ENCODE assay signal across 8 cellular contexts in the genomic region with DNA sequence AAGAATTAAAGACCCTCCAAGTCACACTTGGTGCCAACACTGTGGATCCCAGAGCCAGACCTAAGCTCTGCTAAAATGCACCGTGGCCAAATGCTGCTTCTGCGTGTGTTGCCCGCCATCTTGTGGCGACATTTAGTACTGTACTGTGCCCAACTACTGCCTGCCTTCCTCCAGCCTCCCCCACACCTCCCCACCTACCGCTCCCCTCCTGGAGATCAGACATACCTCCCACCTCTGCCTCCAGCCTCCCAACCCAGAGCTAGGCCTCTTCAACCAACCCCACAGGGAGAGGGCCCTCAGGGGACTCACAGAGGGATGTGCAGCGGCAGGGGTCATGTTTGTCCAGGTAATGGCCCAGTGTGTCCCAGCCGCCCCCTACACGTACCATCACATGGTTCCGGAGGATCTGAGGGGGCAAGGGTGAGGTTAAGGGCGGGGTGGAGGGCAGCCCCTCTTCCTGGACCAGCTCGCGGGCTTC. TPM values are rescaled to one million over a fixed set of nuclear protein-coding genes. Genes with fewer than 3 reads are reported as not detected.
A peak's percentile ranks its signal among the peaks of the same experiment; 100 is the strongest.
DNase-seq lines count a peak whose midpoint lies in the region; ATAC-seq and TF ChIP-seq lines count a peak whose summit lies in the region.

No MANE protein-coding gene starts in this region.

- H3K9me3 ChIP-seq in right lobe of liver: no peaks in the 10 kb centered on the region

- H3K4me1 ChIP-seq in right lobe of liver: peaks cover 0 to 4% (median 0%) of the 10 kb centered on the region in 4 donors

- intact Hi-C loops in activated CD4-positive, alpha-beta T cell treated with anti-CD3 and anti-CD28 coated beads for 36 hours (cut with DNase I, micrococcal nuclease): loop anchor here (1.0 to 10.0 kb wide), 9 partner anchors 134 to 753 kb away; partner anchors contain the start of gene SLFN12L (in 1 of the 2)
- intact Hi-C loops in right lobe of liver (cut with DNase I): loop anchor here (5.0 kb wide), 1 partner anchor 135 kb away; no protein-coding TSS in a partner anchor

- CTCF ChIA-PET in activated CD4-positive, alpha-beta T cell treated with anti-CD3 and anti-CD28 coated beads for 36 hours (lab: Charles Lee): interaction anchor here (0.6 to 6.5 kb wide), 51 partner anchors 8 to 1328 kb away, joined by 3 to 99 read pairs (median 4); no protein-coding TSS in a partner anchor

- no peak overlapping the region for H3K27ac Mint-ChIP-seq in activated CD4-positive, alpha-beta T cell treated with anti-CD3 and anti-CD28 coated beads for 36 hours
- H3K27ac Mint-ChIP-seq in chondrocyte (ENCODE audit: unreplicated experiment): no peak overlapping the region

- H3K36me3 Mint-ChIP-seq in activated CD4-positive, alpha-beta T cell treated with anti-CD3 and anti-CD28 coated beads for 36 hours (ENCODE audit: low read depth): no peaks in the 10 kb centered on the region
- no peaks in the 10 kb centered on the region for H3K36me3 Mint-ChIP-seq in chondrocyte (ENCODE audit: low read depth)

- H3K27me3 ChIP-seq in right lobe of liver: no peaks in the 10 kb centered on the region

- TF ChIP-seq CTCF in AG10803 (conservative IDR thresholded peaks at IDR 0.05; ENCODE audit: low read length) (peak; percentile 88), chondrocyte (IDR thresholded peaks at IDR 0.05) (peak; percentile 91), right lobe of liver (IDR thresholded peaks at IDR 0.05) (peak; percentile 81 to 92 (median 88))

- H3K9me3 Mint-ChIP-seq in activated CD4-positive, alpha-beta T cell treated with anti-CD3 and anti-CD28 coated beads for 36 hours (ENCODE audit: low read depth): no peaks in the 10 kb centered on the region
- H3K9me3 Mint-ChIP-seq in chondrocyte (ENCODE audit: low read depth): no peaks in the 10 kb centered on the region

- ATAC-seq in GM21515 (IDR thresholded peaks at IDR 0.05; ENCODE audit: unreplicated experiment) (peak; percentile 58), right lobe of liver (peak; percentile 80 to 91 (median 88)), HG03571 (IDR thresholded peaks at IDR 0.05; ENCODE audit: unreplicated experiment) (no peak)
- ATAC-seq in activated CD4-positive, alpha-beta T cell treated with anti-CD3 and anti-CD28 coated beads for 36 hours: peak; percentile 91

- no CpG with 5 or more reads among the region's 12 CpGs for WGBS in right lobe of liver (ENCODE audit: insufficient coverage, low coverage, low lambda C conversion rate, missing lambda C conversion rate)

- no peak overlapping the region for H3K4me3 Mint-ChIP-seq in activated CD4-positive, alpha-beta T cell treated with anti-CD3 and anti-CD28 coated beads for 36 hours
- H3K4me3 Mint-ChIP-seq in chondrocyte (ENCODE audit: unreplicated experiment): no peak overlapping the region

- DNase-seq in AG10803 (ENCODE audit: low read depth) (peak; percentile 73), NCI-H446 (lab: John Stamatoyannopoulos, UW) (peak; percentile 50 to 85), chondrocyte (ENCODE audit: low spot score) (no peak), right lobe of liver (peak in 2 of 3 donors; percentile 67 to 78)
- peak; percentile 90 for DNase-seq in activated CD4-positive, alpha-beta T cell treated with anti-CD3 and anti-CD28 coated beads for 36 hours
- DNase-seq in stimulated activated CD4-positive, alpha-beta T cell treated with anti-CD3 and anti-CD28 coated beads, TNF-alpha, amount 100 ng/mL, for 24 hours (ENCODE audit: low read depth in 3 of 3): peak; percentile 54 to 79 (median 64)

- H3K27ac ChIP-seq in right lobe of liver: no peak overlapping the region

- peaks cover 33% of the 10 kb centered on the region for H3K27me3 Mint-ChIP-seq in activated CD4-positive, alpha-beta T cell treated with anti-CD3 and anti-CD28 coated beads for 36 hours
- peaks cover 21% of the 10 kb centered on the region for H3K27me3 Mint-ChIP-seq in chondrocyte (ENCODE audit: low read depth)

- POLR2A ChIA-PET in activated CD4-positive, alpha-beta T cell treated with anti-CD3 and anti-CD28 coated beads for 36 hours (lab: Charles Lee): no interaction called here

- no peak for TF ChIP-seq POLR2A in right lobe of liver (IDR thresholded peaks at IDR 0.05)

- H3K4me3 ChIP-seq in AG10803 (ENCODE audit: low read length): no peak overlapping the region
- H3K4me3 ChIP-seq in right lobe of liver: no peak overlapping the region

- H3K4me1 Mint-ChIP-seq in activated CD4-positive, alpha-beta T cell treated with anti-CD3 and anti-CD28 coated beads for 36 hours: peaks cover 23% of the 10 kb centered on the region
- peaks cover 17% of the 10 kb centered on the region for H3K4me1 Mint-ChIP-seq in chondrocyte (ENCODE audit: low read depth)

- H3K36me3 ChIP-seq in right lobe of liver: no peaks in the 10 kb centered on the region

RNA-seq across cellular contexts. Expression of gene GAS2L2, which starts 5.5 kb away (rescaled TPM):
- under 1 TPM in 1 of 2 experiments, not detected in 1; 0.07 TPM for total RNA-seq in activated CD4-positive, alpha-beta T cell treated with anti-CD3 and anti-CD28 coated beads for 36 hours
- total RNA-seq in chondrocyte (not detected in 3 replicates), right lobe of liver (not detected)

RNA-seq across cellular contexts. Expression of gene C17orf50, which starts 13.1 kb away (rescaled TPM):
- not detected for total RNA-seq in activated CD4-positive, alpha-beta T cell treated with anti-CD3 and anti-CD28 coated beads for 36 hours
- not detected in 3 replicates for total RNA-seq in chondrocyte
- not detected for total RNA-seq in right lobe of liver

RNA-seq across cellular contexts. Expression of gene RASL10B, which starts 16.1 kb away (rescaled TPM):
- total RNA-seq in activated CD4-positive, alpha-beta T cell treated with anti-CD3 and anti-CD28 coated beads for 36 hours: 1 to 10 TPM; 2.7 to 4.0 TPM
- total RNA-seq in chondrocyte (8.4 to 21.3 TPM (median 19.1 TPM) in 3 replicates), right lobe of liver (1 to 10 TPM in 5 of 6 experiments, under 1 TPM in 1; 0.31 to 2.8 (median 2.3) TPM)

RNA-seq across cellular contexts. Expression of gene MMP28, which starts 47.9 kb away (rescaled TPM):
- total RNA-seq in activated CD4-positive, alpha-beta T cell treated with anti-CD3 and anti-CD28 coated beads for 36 hours: under 1 TPM in 1 of 2 experiments, not detected in 1; 0.09 TPM
- total RNA-seq in chondrocyte: 5.1 to 8.6 TPM (median 7.9 TPM) in 3 replicates
- total RNA-seq in right lobe of liver: under 1 TPM in 3 of 6 experiments, not detected in 3; 0.22 to 0.28 (median 0.25) TPM
